In the genomic region with DNA sequence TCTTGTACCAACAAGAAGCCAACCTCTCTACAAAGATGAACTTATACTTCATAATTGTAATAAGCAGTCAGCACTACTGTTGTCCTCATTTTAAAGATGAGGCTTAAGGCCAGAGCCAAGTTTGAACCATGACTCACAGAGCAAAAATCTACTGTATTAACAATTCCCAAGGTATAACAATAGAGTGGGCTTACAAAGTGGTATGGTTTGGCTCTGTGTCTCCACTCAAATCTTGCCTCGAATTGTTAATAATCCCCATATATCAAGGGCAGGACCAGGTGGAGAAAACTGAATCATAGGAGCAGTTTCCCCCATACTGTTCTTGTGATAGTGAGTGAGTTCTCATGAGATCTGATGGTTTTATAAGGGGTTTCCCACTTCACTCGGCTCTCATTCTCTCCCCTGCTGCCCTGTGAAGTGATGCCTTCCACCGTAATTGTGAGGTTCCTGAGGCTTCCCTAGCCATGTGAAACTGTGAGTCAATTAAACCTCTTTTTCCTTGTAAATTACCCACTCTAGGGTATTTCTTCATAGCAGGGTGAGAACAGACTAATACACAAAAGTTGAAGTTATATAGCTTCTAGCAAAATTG, we compare ENCODE assay signal across 23 cellular contexts. TPM values are rescaled to one million over a fixed set of nuclear protein-coding genes. Genes with fewer than 3 reads are reported as not detected.
DNase-seq lines count a peak whose midpoint lies in the region; ATAC-seq and TF ChIP-seq lines count a peak whose summit lies in the region.
"Had no signal": no experiment of that assay in that cellular context is flagged by ENCODE, and none has a peak within 500 bp of the region (broad histone marks: within the 10 kb centered on the region; RNA-seq: fewer than 3 reads in every experiment).

No MANE protein-coding gene starts in this region.

- peak overlapping the region; percentile 41; the same call in 1 of the 2 replicates for H3K27ac ChIP-seq in SJSA1
- H3K27ac ChIP-seq in osteoblast (ENCODE audit: low read depth, low read length) = peak overlapping the region; percentile 32
- no peak overlapping the region for H3K27ac ChIP-seq in H9 (ENCODE audit: insufficient read length, low read depth, low read length)
- H3K27ac ChIP-seq: coronary artery, heart right ventricle, ovary, skin epidermis, testis had no signal

- H3K18ac ChIP-seq in H9 (ENCODE audit: insufficient read length, low read depth, low read length) = no peak overlapping the region

- H3K56ac ChIP-seq in H9 (ENCODE audit: insufficient read length, low read depth, low read length) = no peak overlapping the region

- no peak overlapping the region for H2BK12ac ChIP-seq in H9 (ENCODE audit: insufficient read length, low read depth, low read length)

- no peak overlapping the region for H3K14ac ChIP-seq in H9 (ENCODE audit: insufficient read depth, low read length)

- no peaks in the 10 kb centered on the region for H3K9me3 Mint-ChIP-seq in effector memory CD8-positive, alpha-beta T cell
- no peaks in the 10 kb centered on the region for H3K9me3 Mint-ChIP-seq in H9
- H3K9me3 Mint-ChIP-seq: activated T-helper 2 cell treated with anti-CD3 and anti-CD28 coated beads, Interferon-gamma antibody, Interleukin-2, Interleukin-4, amounts not matched to agents 10 μg/mL and 5 μg/mL and 100 μg/mL, durations not matched to agents 14 hours and 24 hours and 36 hours; immature natural killer cell had no signal

- no peaks in the 10 kb centered on the region for H3K4me1 Mint-ChIP-seq in effector memory CD8-positive, alpha-beta T cell (ENCODE audit: low read depth in 2 of 2)
- no peaks in the 10 kb centered on the region for H3K4me1 Mint-ChIP-seq in H9
- H3K4me1 Mint-ChIP-seq: immature natural killer cell had no signal

- H2AK5ac ChIP-seq in H9 (ENCODE audit: insufficient read length, low read length) = no peak overlapping the region

- H4K20me1 ChIP-seq in osteoblast (ENCODE audit: insufficient read depth, low read length) (no peaks in the 10 kb centered on the region), H9 (ENCODE audit: control insufficient read depth, insufficient read depth, insufficient read length) (no peaks in the 10 kb centered on the region)

- H3K36me3 ChIP-seq in SJSA1 = peaks cover 18% of the 10 kb centered on the region
- H3K36me3 ChIP-seq in osteoblast (ENCODE audit: insufficient read depth, low read length) = peaks cover 50% of the 10 kb centered on the region
- H3K36me3 ChIP-seq: ovary had no signal

- no peak overlapping the region for H3K4me2 ChIP-seq in osteoblast (ENCODE audit: insufficient read depth, low read length)
- no peak overlapping the region for H3K4me2 ChIP-seq in H9 (ENCODE audit: insufficient read depth, insufficient read length, low read length)

- H3K23ac ChIP-seq in H9 (ENCODE audit: insufficient read length, low read depth, low read length) = no peak overlapping the region

- H3K23me2 ChIP-seq in H9 (ENCODE audit: insufficient read length, low read depth, low read length, poor library complexity, severe bottlenecking) = no peaks in the 10 kb centered on the region

- H3K27me3 Mint-ChIP-seq in effector memory CD8-positive, alpha-beta T cell = no peaks in the 10 kb centered on the region
- no peaks in the 10 kb centered on the region; the same call in 1 of the 2 replicates for H3K27me3 Mint-ChIP-seq in H9 (ENCODE audit: low read depth)

- H3K79me2 ChIP-seq in osteoblast (ENCODE audit: insufficient read depth, low read length) (no peaks in the 10 kb centered on the region), H9 (ENCODE audit: insufficient read depth, low read length) (no peaks in the 10 kb centered on the region)

- TF ChIP-seq CTCF in choroid plexus epithelial cell (conservative IDR thresholded peaks at IDR 0.05; ENCODE audit: low read depth, low read length) (no peak), osteoblast (IDR thresholded peaks at IDR 0.05; ENCODE audit: extremely low read depth, low read depth, low read length) (no peak), H9 (conservative IDR thresholded peaks at IDR 0.05) (no peak)

- H3T11ph ChIP-seq in H9 (ENCODE audit: low read length) = no peak overlapping the region

- no peak overlapping the region for H3K9ac ChIP-seq in H9 (ENCODE audit: extremely low read depth, insufficient read length, low read length)

- H2BK120ac ChIP-seq in H9 (ENCODE audit: low read depth, low read length, poor library complexity, severe bottlenecking) = no peak overlapping the region

- H3K36me3 Mint-ChIP-seq in effector memory CD8-positive, alpha-beta T cell (ENCODE audit: insufficient read depth) = no peaks in the 10 kb centered on the region
- no peaks in the 10 kb centered on the region; a peak in 1 of 7 replicates for H3K36me3 Mint-ChIP-seq in H9 (ENCODE audit: insufficient read depth in 1 of 3, low read depth in 3 of 3)

- no peak overlapping the region for H2BK20ac ChIP-seq in H9 (ENCODE audit: low read depth, low read length, poor library complexity, severe bottlenecking)

- H3K4me1 ChIP-seq in SJSA1 (replicated peaks) (peaks cover 36% of the 10 kb centered on the region), osteoblast (ENCODE audit: insufficient read depth, low read length) (peaks cover 7% of the 10 kb centered on the region), H9 (ENCODE audit: insufficient read depth, low read length) (no peaks in the 10 kb centered on the region)
- H3K4me1 ChIP-seq: heart right ventricle had no signal

- no peak for ATAC-seq in effector memory CD8-positive, alpha-beta T cell (replicated peaks)
- ATAC-seq: HCT116, heart right ventricle had no signal

- H2AFZ ChIP-seq in osteoblast (ENCODE audit: low read length) = no peak overlapping the region
- no peak overlapping the region for H2AFZ ChIP-seq in H9 (ENCODE audit: low read length)

- no peak overlapping the region for H4K5ac ChIP-seq in H9 (ENCODE audit: insufficient read length, low read depth, low read length)

- no peak overlapping the region for H3K4ac ChIP-seq in H9 (ENCODE audit: low read depth, low read length)

- no peak overlapping the region for H4K91ac ChIP-seq in H9 (ENCODE audit: insufficient read length, low read depth, low read length)

- H3K4me3 ChIP-seq in SJSA1 (no peak overlapping the region), choroid plexus epithelial cell (ENCODE audit: low read depth, low read length) (no peak overlapping the region), osteoblast (ENCODE audit: insufficient read depth, low read length) (no peak overlapping the region)
- H3K4me3 ChIP-seq: coronary artery, heart right ventricle, lung, ovary, skin epidermis, testis had no signal

- H2BK5ac ChIP-seq in H9 (ENCODE audit: insufficient read length, low read length) = no peak overlapping the region

- no peak overlapping the region for H3K27ac Mint-ChIP-seq in effector memory CD8-positive, alpha-beta T cell
- H3K27ac Mint-ChIP-seq in H9 = no peak overlapping the region
- H3K27ac Mint-ChIP-seq: activated T-helper 2 cell treated with anti-CD3 and anti-CD28 coated beads, Interferon-gamma antibody, Interleukin-2, Interleukin-4, amounts not matched to agents 10 μg/mL and 5 μg/mL and 100 μg/mL, durations not matched to agents 14 hours and 24 hours and 36 hours; immature natural killer cell had no signal

- H3K9me3 ChIP-seq in SJSA1 (replicated peaks) = no peaks in the 10 kb centered on the region
- H3K9me3 ChIP-seq in osteoblast (ENCODE audit: low read depth, low read length) = no peaks in the 10 kb centered on the region
- no peaks in the 10 kb centered on the region for H3K9me3 ChIP-seq in H9 (ENCODE audit: control insufficient read depth, low read depth, low read length)
- H3K9me3 ChIP-seq: heart right ventricle, ovary, testis had no signal

- WGBS in H9 (ENCODE audit: extremely low coverage, insufficient read length, low lambda C conversion rate) = no CpG with 5 or more reads among the region's 3 CpGs

- no peak overlapping the region for H3K4me3 Mint-ChIP-seq in effector memory CD8-positive, alpha-beta T cell
- H3K4me3 Mint-ChIP-seq in H9 = no peak overlapping the region
- H3K4me3 Mint-ChIP-seq: immature natural killer cell had no signal

- DNase-seq in HCEC 1CT (peak; percentile 34), SJSA1 (ENCODE audit: low read depth in 1 of 2, low spot score in 2 of 2) (peak in 1 of 2 experiments; percentile 81), choroid plexus epithelial cell (ENCODE audit: low read depth) (peak; percentile 52), osteoblast (ENCODE audit: insufficient read length, low spot score, missing footprints) (peak; percentile 66), NCI-H146 treated with DMSO at 0.1 percent for 48 hours (lab: John Stamatoyannopoulos, UW; ENCODE audit: unreplicated experiment) (no peak), globus pallidus (ENCODE audit: low spot score) (no peak), H9 (no peak)
- DNase-seq in effector memory CD8-positive, alpha-beta T cell = no peak
- DNase-seq: activated CD4-positive, CD25-positive, alpha-beta regulatory T cell treated with anti-CD3 and anti-CD28 coated beads, Interleukin-2, amount 50 U/mL, for 72 hours; amygdala; COR-L47; heart right ventricle; immature natural killer cell; Karpas-422; NCI-H1105 treated with DMSO at 0.1 percent for 48 hours; NCI-H69; ovary; testis had no signal

- no peak overlapping the region for H2BK15ac ChIP-seq in H9 (ENCODE audit: low read depth, low read length)

- H3K79me1 ChIP-seq in H9 (ENCODE audit: insufficient read depth, low read depth, low read length, poor library complexity, severe bottlenecking) = no peaks in the 10 kb centered on the region

- H3K27me3 ChIP-seq in SJSA1 (replicated peaks) (no peaks in the 10 kb centered on the region), osteoblast (ENCODE audit: insufficient read depth, low read length) (no peaks in the 10 kb centered on the region), H9 (ENCODE audit: insufficient read depth, low read length) (no peaks in the 10 kb centered on the region)
- H3K27me3 ChIP-seq: heart right ventricle, ovary, testis had no signal

- H4K8ac ChIP-seq in H9 (replicated peaks; ENCODE audit: insufficient read length, low read depth, low read length) = no peak overlapping the region

RNA-seq across cellular contexts. Expression of a gene that starts 19.5 kb away (rescaled TPM):
- total RNA-seq in SJSA1 (2014; rRNA removed; shearing (Covaris generic)) = 47.2 and 55.6 TPM in 2 replicates
- 26.2 and 29.3 TPM in 2 replicates for total RNA-seq in osteoblast
- total RNA-seq in H9 (2021) = 46.1 and 47.8 TPM in 2 replicates

RNA-seq across cellular contexts. Expression of a gene that starts 31.6 kb away (rescaled TPM):
- total RNA-seq in SJSA1 (2014; rRNA removed; shearing (Covaris generic)) = 126 and 145 TPM in 2 replicates
- total RNA-seq in osteoblast (74.6 and 83.4 TPM in 2 replicates), H9 (2021) (54.1 and 55.7 TPM in 2 replicates)

Comparison
In these comparisons a context has a peak if more than half of its experiments do, and no peak if none do; other contexts are left out.
1. DNase-seq: peak in HCEC 1CT (single experiment), choroid plexus epithelial cell (single experiment) and osteoblast (single experiment); none in effector memory CD8-positive, alpha-beta T cell (0 of 3), NCI-H146 treated with DMSO at 0.1 percent for 48 hours (single experiment), globus pallidus (single experiment) and H9 (single experiment).